In the genomic region with DNA sequence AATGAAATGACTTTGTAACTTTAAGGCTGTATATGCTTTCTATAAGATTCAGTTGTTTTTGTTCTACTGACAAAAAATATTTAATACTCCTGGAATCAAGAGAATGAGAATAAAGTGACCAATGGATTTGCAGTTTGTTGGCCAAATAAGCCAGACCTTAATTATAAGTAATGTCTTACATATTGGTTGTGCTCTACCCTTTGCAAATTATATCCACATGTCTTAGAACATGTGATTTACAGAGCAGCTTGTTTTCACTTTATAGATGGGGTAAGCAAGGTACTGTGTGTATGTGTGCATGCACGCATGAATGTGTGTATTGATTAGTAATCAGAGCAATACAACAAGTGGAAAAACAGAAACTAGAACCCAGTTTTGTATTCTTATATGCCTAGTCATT, we compare ENCODE assay signal across 14 cellular contexts. TPM values are rescaled to one million over a fixed set of nuclear protein-coding genes. Genes with fewer than 3 reads are reported as not detected.
DNase-seq lines count a peak whose midpoint lies in the region; ATAC-seq, FAIRE-seq and TF ChIP-seq lines count a peak whose summit lies in the region.
"Had no signal": no experiment of that assay in that cellular context is flagged by ENCODE, and none has a peak within 500 bp of the region (broad histone marks: within the 10 kb centered on the region; RNA-seq: fewer than 3 reads in every experiment).

No MANE protein-coding gene starts in this region.

- no peaks in the 10 kb centered on the region for H3F3A ChIP-seq in Loucy (ENCODE audit: low read depth)

- no peaks in the 10 kb centered on the region for H3K36me3 Mint-ChIP-seq in astrocyte (ENCODE audit: low read depth, unreplicated experiment)
- H3K36me3 Mint-ChIP-seq: CD4-positive, alpha-beta memory T cell; IgD-negative memory B cell had no signal

- H4K20me1 ChIP-seq in Loucy (ENCODE audit: insufficient read depth, low read length, poor library complexity, severe bottlenecking), result no peaks in the 10 kb centered on the region
- H4K20me1 ChIP-seq in astrocyte (ENCODE audit: insufficient read depth, low read length), result no peaks in the 10 kb centered on the region

- H3K4me2 ChIP-seq in Loucy (ENCODE audit: low read depth, low read length, poor library complexity, severe bottlenecking) (no peak overlapping the region), astrocyte (ENCODE audit: low read length) (no peak overlapping the region)

- H3K27me3 ChIP-seq in Loucy (ENCODE audit: insufficient read depth, low read length, poor library complexity, severe bottlenecking) (no peaks in the 10 kb centered on the region), astrocyte (ENCODE audit: insufficient read depth, low read length) (no peaks in the 10 kb centered on the region), right atrium auricular region (no peaks in the 10 kb centered on the region)
- H3K27me3 ChIP-seq: BE2C had no signal

- peak; percentile 43 for FAIRE-seq in astrocyte (lab: Jason Lieb, UNC)
- FAIRE-seq: GM12878 had no signal

- H3K4me3 ChIP-seq in Loucy (ENCODE audit: low read length, poor library complexity, severe bottlenecking), result no peak overlapping the region
- H3K4me3 ChIP-seq in astrocyte (ENCODE audit: insufficient read depth, low read depth, low read length), result no peak overlapping the region
- no peak overlapping the region for H3K4me3 ChIP-seq in right atrium auricular region
- H3K4me3 ChIP-seq: GM12878 had no signal

- H3K27me3 Mint-ChIP-seq in astrocyte (ENCODE audit: low read depth, unreplicated experiment), result no peaks in the 10 kb centered on the region
- H3K27me3 Mint-ChIP-seq: CD4-positive, alpha-beta memory T cell; IgD-negative memory B cell had no signal

- no peak overlapping the region for H3K27ac Mint-ChIP-seq in astrocyte (ENCODE audit: unreplicated experiment)
- H3K27ac Mint-ChIP-seq: CD4-positive, alpha-beta memory T cell; HFFc6; IgD-negative memory B cell had no signal

- H3K9me3 Mint-ChIP-seq in astrocyte (ENCODE audit: unreplicated experiment), result no peaks in the 10 kb centered on the region
- H3K9me3 Mint-ChIP-seq: HFFc6, IgD-negative memory B cell had no signal

- H3K27ac ChIP-seq in astrocyte (ENCODE audit: low read depth, low read length) (no peak overlapping the region), right atrium auricular region (no peak overlapping the region)
- H3K27ac ChIP-seq: C4-2B had no signal

- DNase-seq in astrocyte (ENCODE audit: low read depth), result no peak
- DNase-seq in fibroblast of peridontal ligament (ENCODE audit: extremely low read depth), result peak; percentile 53
- DNase-seq in NOMO-1 treated with dmso at 0.1 percent for 144 hours (lab: John Stamatoyannopoulos, UW; ENCODE audit: unreplicated experiment), result no peak
- no peak for DNase-seq in right atrium auricular region (ENCODE audit: low spot score)
- no peak for DNase-seq in activated CD4-positive, alpha-beta T cell treated with anti-CD3 and anti-CD28 coated beads for 48 hours
- DNase-seq: BE2C; CD4-positive, alpha-beta memory T cell; DMS79; HFFc6 had no signal

- H3K36me3 ChIP-seq in Loucy (ENCODE audit: insufficient read depth, low read length) (no peaks in the 10 kb centered on the region), astrocyte (ENCODE audit: insufficient read depth, low read length) (no peaks in the 10 kb centered on the region), right atrium auricular region (no peaks in the 10 kb centered on the region)
- H3K36me3 ChIP-seq: BE2C had no signal

- H3K79me2 ChIP-seq in Loucy (ENCODE audit: insufficient read depth, low read length), result no peaks in the 10 kb centered on the region
- H3K79me2 ChIP-seq in astrocyte (ENCODE audit: insufficient read depth, low read length), result no peaks in the 10 kb centered on the region

- TF ChIP-seq CTCF in Loucy (conservative IDR thresholded peaks at IDR 0.05; ENCODE audit: low read length) (no peak), astrocyte (IDR thresholded peaks at IDR 0.05; ENCODE audit: insufficient read depth, low read depth, low read length) (no peak), right atrium auricular region (IDR thresholded peaks at IDR 0.05) (no peak)

- H3K9me2 ChIP-seq in Loucy (replicated peaks; ENCODE audit: low read depth, low read length), result no peaks in the 10 kb centered on the region

- H3K4me1 ChIP-seq in Loucy (ENCODE audit: insufficient read depth, low read length, poor library complexity, severe bottlenecking) (peaks cover 5% of the 10 kb centered on the region), astrocyte (ENCODE audit: insufficient read depth, low read length) (peaks cover 3% of the 10 kb centered on the region), right atrium auricular region (no peaks in the 10 kb centered on the region)

- H2AFZ ChIP-seq in Loucy (ENCODE audit: low read length) (peak overlapping the region; percentile 28; the same call in 1 of the 2 replicates), astrocyte (ENCODE audit: low read depth, low read length) (no peak overlapping the region)

- H3K9me3 ChIP-seq in Loucy (ENCODE audit: insufficient read depth, low read depth, low read length) (no peaks in the 10 kb centered on the region), astrocyte (ENCODE audit: insufficient read depth, low read depth, low read length) (no peaks in the 10 kb centered on the region), right atrium auricular region (no peaks in the 10 kb centered on the region)
- H3K9me3 ChIP-seq: BE2C had no signal

- H3K4me3 Mint-ChIP-seq in astrocyte (ENCODE audit: unreplicated experiment), result no peak overlapping the region
- H3K4me3 Mint-ChIP-seq: CD4-positive, alpha-beta memory T cell; HFFc6; IgD-negative memory B cell had no signal

- ATAC-seq in HG02973 (IDR thresholded peaks at IDR 0.05; ENCODE audit: unreplicated experiment), result no peak
- ATAC-seq: GM12878 had no signal

- H3K4me1 Mint-ChIP-seq in astrocyte (ENCODE audit: low read depth, unreplicated experiment), result peaks cover 1% of the 10 kb centered on the region

- no peak overlapping the region for H3K9ac ChIP-seq in Loucy (ENCODE audit: low read depth, low read length, poor library complexity, severe bottlenecking)
- H3K9ac ChIP-seq in astrocyte (ENCODE audit: low read length), result no peak overlapping the region

RNA-seq across cellular contexts. Expression of gene RMDN2, which starts 59.1 kb away (rescaled TPM):
- total RNA-seq in astrocyte (4.7 and 5.1 TPM in 2 replicates), right atrium auricular region (1 to 10 TPM; 5.0 to 6.2 TPM)
